In genomic region chr9:86511614-86512360, GRCh38 we compare ENCODE assay signal across 18 cellular contexts.
DNase-seq lines count a peak whose midpoint lies in the region; ATAC-seq and TF ChIP-seq lines count a peak whose summit lies in the region.
"Had no signal": no experiment of that assay in that cellular context is flagged by ENCODE, and none has a peak within 500 bp of the region (broad histone marks: within the 10 kb centered on the region; RNA-seq: fewer than 3 reads in every experiment).

No MANE protein-coding gene starts in this region.

- no peak overlapping the region for H3K4me3 ChIP-seq in tibial nerve

- H3K27me3 ChIP-seq in tibial nerve, result no peaks in the 10 kb centered on the region

- H3K27me3 Mint-ChIP-seq in glutamatergic neuron (ENCODE audit: unreplicated experiment), result no peaks in the 10 kb centered on the region

- no peak for TF ChIP-seq POLR2A in tibial nerve (IDR thresholded peaks at IDR 0.05)

- H3K9me3 Mint-ChIP-seq in glutamatergic neuron (ENCODE audit: unreplicated experiment), result no peaks in the 10 kb centered on the region
- H3K9me3 Mint-ChIP-seq in stimulated activated effector memory CD8-positive, alpha-beta T cell treated with anti-CD3 and anti-CD28 coated beads, Interleukin-12 subunit alpha, Interleukin-12 subunit beta, amount 100 ng/mL, for 72 hours, result no peaks in the 10 kb centered on the region

- peaks cover 0 to 10% (median 0%) of the 10 kb centered on the region in 4 donors for H3K4me1 ChIP-seq in tibial nerve

- H3K27ac ChIP-seq in tibial nerve, result no peak overlapping the region
- H3K27ac ChIP-seq: 22Rv1 had no signal

- WGBS in tibial nerve, 2 donors, result 81 to 91% methylated on average over 8 of the region's 8 CpGs

- TF ChIP-seq EP300 in tibial nerve (IDR thresholded peaks at IDR 0.05), result no peak

- no peak overlapping the region for H3K27ac Mint-ChIP-seq in glutamatergic neuron (ENCODE audit: unreplicated experiment)
- H3K27ac Mint-ChIP-seq in stimulated activated effector memory CD8-positive, alpha-beta T cell treated with anti-CD3 and anti-CD28 coated beads, Interleukin-12 subunit alpha, Interleukin-12 subunit beta, amount 100 ng/mL, for 72 hours, result no peak overlapping the region

- ATAC-seq in stimulated activated effector memory CD8-positive, alpha-beta T cell treated with anti-CD3 and anti-CD28 coated beads, Interleukin-12 subunit alpha, Interleukin-12 subunit beta, amount 100 ng/mL, for 72 hours, result peak; percentile 34
- ATAC-seq: HepG2, Right ventricle myocardium inferior had no signal

- H3K36me3 Mint-ChIP-seq in glutamatergic neuron (ENCODE audit: unreplicated experiment), result no peaks in the 10 kb centered on the region
- no peaks in the 10 kb centered on the region for H3K36me3 Mint-ChIP-seq in stimulated activated effector memory CD8-positive, alpha-beta T cell treated with anti-CD3 and anti-CD28 coated beads, Interleukin-12 subunit alpha, Interleukin-12 subunit beta, amount 100 ng/mL, for 72 hours

- H3K4me1 Mint-ChIP-seq in glutamatergic neuron (ENCODE audit: low read depth, unreplicated experiment), result no peaks in the 10 kb centered on the region
- no peaks in the 10 kb centered on the region for H3K4me1 Mint-ChIP-seq in stimulated activated effector memory CD8-positive, alpha-beta T cell treated with anti-CD3 and anti-CD28 coated beads, Interleukin-12 subunit alpha, Interleukin-12 subunit beta, amount 100 ng/mL, for 72 hours

- DNase-seq in NCI-H1417 (lab: John Stamatoyannopoulos, UW) (peak; percentile 42 to 79 (median 68)), NCI-H1417 treated with DMSO at 0.1 percent for 48 hours (lab: John Stamatoyannopoulos, UW) (no peak), NCI-H1105 treated with DMSO at 0.1 percent for 48 hours (lab: John Stamatoyannopoulos, UW) (peak; percentile 79), glutamatergic neuron (peak; percentile 38), NCI-H510A (lab: John Stamatoyannopoulos, UW) (no peak), tibial nerve (ENCODE audit: low spot score in 2 of 2) (no peak), NCI-H1048 (lab: John Stamatoyannopoulos, UW) (no peak)
- DNase-seq in stimulated activated effector memory CD8-positive, alpha-beta T cell treated with anti-CD3 and anti-CD28 coated beads, Interleukin-12 subunit alpha, Interleukin-12 subunit beta, amount 100 ng/mL, for 72 hours (ENCODE audit: low spot score in 2 of 2), result no peak
- DNase-seq: AML-193, COR-L47, GDM1, HCEC 1CT, KG1, NCI-H2107, NCI-H345 had no signal

- no peaks in the 10 kb centered on the region for H3K36me3 ChIP-seq in tibial nerve

- H3K4me3 Mint-ChIP-seq in glutamatergic neuron (ENCODE audit: unreplicated experiment), result no peak overlapping the region
- H3K4me3 Mint-ChIP-seq in stimulated activated effector memory CD8-positive, alpha-beta T cell treated with anti-CD3 and anti-CD28 coated beads, Interleukin-12 subunit alpha, Interleukin-12 subunit beta, amount 100 ng/mL, for 72 hours, result no peak overlapping the region

- H3K9me3 ChIP-seq in tibial nerve, result no peaks in the 10 kb centered on the region

- TF ChIP-seq CTCF in glutamatergic neuron (IDR thresholded peaks at IDR 0.05; ENCODE audit: partially characterized antibody, unreplicated experiment) (no peak), tibial nerve (IDR thresholded peaks at IDR 0.05) (no peak)

Comparison
In these comparisons a context has a peak if more than half of its experiments do, and no peak if none do; other contexts are left out.
1. DNase-seq: peak in NCI-H1417 (3 of 3), NCI-H1105 treated with DMSO at 0.1 percent for 48 hours (single experiment) and glutamatergic neuron (single experiment); none in NCI-H1417 treated with DMSO at 0.1 percent for 48 hours (single experiment), stimulated activated effector memory CD8-positive, alpha-beta T cell treated with anti-CD3 and anti-CD28 coated beads, Interleukin-12 subunit alpha, Interleukin-12 subunit beta, amount 100 ng/mL, for 72 hours (0 of 2), NCI-H510A (single experiment), tibial nerve (0 of 2) and NCI-H1048 (single experiment).